In the genomic region with DNA sequence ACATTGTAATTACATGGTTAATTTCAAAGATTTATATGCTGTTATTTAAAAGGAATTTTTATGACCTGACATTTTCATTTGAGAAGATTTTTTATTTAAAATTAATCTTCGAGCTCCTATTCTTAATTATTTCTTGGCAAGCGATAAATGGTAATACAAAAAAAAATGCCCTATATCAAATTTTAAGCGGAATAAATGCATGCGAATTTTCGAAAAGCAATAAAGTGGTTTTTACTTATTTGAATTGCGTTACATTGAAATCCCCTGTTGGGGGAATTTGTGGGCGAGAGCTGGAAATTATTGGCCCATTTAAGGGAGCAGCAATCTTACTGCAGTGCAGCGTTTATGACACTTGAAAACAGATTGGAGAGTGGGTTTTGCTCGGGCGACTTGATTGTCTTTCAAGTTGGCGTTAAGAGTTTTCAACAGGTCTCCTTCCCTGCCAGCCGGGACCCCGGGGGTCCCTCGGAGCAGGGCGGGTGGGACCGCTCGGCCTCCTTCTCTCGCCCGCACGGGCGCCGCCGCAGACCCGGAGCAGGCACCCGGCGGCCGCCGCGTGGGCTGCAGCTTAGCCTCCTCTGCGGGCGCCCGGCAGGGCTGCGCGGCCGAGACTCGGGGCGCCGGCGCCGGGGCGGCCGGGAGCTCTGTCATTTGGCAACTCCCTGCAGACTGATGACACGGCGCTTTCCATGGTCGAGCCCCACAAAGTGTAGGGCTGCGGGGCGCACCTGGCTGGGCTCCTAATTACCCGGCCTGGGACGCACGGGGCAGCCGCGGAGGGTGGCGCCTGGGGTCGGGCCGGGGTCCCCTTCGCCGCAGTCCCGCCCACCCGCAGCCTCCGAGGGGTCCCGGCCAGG, we compare ENCODE assay signal across 8 cellular contexts.
DNase-seq lines count a peak whose midpoint lies in the region; ATAC-seq and TF ChIP-seq lines count a peak whose summit lies in the region.

No MANE protein-coding gene starts in this region.

- CTCF ChIA-PET in WTC11 (lab: Charles Lee) = interaction anchor here (0.6 to 3.4 kb wide), 19 partner anchors 8 to 437 kb away, joined by 3 to 19 read pairs (median 5); no protein-coding TSS in a partner anchor

- DNase-seq in D341Med (ENCODE audit: low spot score) (peak; percentile 86), GM23338 (ENCODE audit: low spot score) (peak; percentile 74), WTC11 (ENCODE audit: low spot score) (peak; percentile 57), left ventricle myocardium inferior (no peak), sigmoid colon (no peak), NCI-H1694 treated with DMSO at 0.1 percent for 48 hours (lab: John Stamatoyannopoulos, UW) (no peak), NCI-H226 (no peak)
- DNase-seq in effector CD4-positive, alpha-beta T cell = no peak

- H3K4me1 Mint-ChIP-seq in GM23338 (peaks cover 47% of the 10 kb centered on the region), WTC11 (peaks cover 51% of the 10 kb centered on the region)

- H3K4me3 ChIP-seq in GM23338 = peak overlapping the region; percentile 69
- peak overlapping the region; percentile 57 for H3K4me3 ChIP-seq in left ventricle myocardium inferior
- peak overlapping the region in 3 of 4 donors; percentile 10 to 40 (median 39) for H3K4me3 ChIP-seq in sigmoid colon

- H3K27ac Mint-ChIP-seq in GM23338 (no peak overlapping the region), WTC11 (no peak overlapping the region)

- H3K27me3 Mint-ChIP-seq in GM23338 (ENCODE audit: insufficient read depth, low read depth, poor library complexity) = peaks cover 8% of the 10 kb centered on the region
- peaks cover 16% of the 10 kb centered on the region for H3K27me3 Mint-ChIP-seq in WTC11 (ENCODE audit: low read depth)

- H3K4me1 ChIP-seq in GM23338 (ENCODE audit: insufficient read depth) (peaks cover 59% of the 10 kb centered on the region), left ventricle myocardium inferior (peaks cover 14% of the 10 kb centered on the region), sigmoid colon (peaks cover 0 to 17% (median 16%) of the 10 kb centered on the region in 4 donors)

- no peaks in the 10 kb centered on the region for H3K36me3 ChIP-seq in GM23338 (ENCODE audit: insufficient read depth)
- no peaks in the 10 kb centered on the region for H3K36me3 ChIP-seq in left ventricle myocardium inferior
- H3K36me3 ChIP-seq in sigmoid colon = no peaks in the 10 kb centered on the region

- ATAC-seq in GM23338 (peak; percentile 75), WTC11 (peak; percentile 68)

- no peaks in the 10 kb centered on the region for H3K79me2 ChIP-seq in GM23338 (replicated peaks; ENCODE audit: insufficient read depth)

- H3F3A ChIP-seq in GM23338 (replicated peaks; ENCODE audit: low read depth) = peaks cover 6% of the 10 kb centered on the region; the same call in 1 of the 2 replicates

- POLR2A ChIA-PET in WTC11 (lab: Charles Lee) = interaction anchor here (0.6 to 2.2 kb wide), 8 partner anchors 36 to 308 kb away, joined by 3 to 6 read pairs (median 4); no protein-coding TSS in a partner anchor

- WGBS in sigmoid colon, 2 donors = 3% methylated on average over 61 of the region's 61 CpGs

- TF ChIP-seq POLR2A in sigmoid colon (IDR thresholded peaks at IDR 0.05) = no peak

- peak overlapping the region; percentile 85 for H3K4me2 ChIP-seq in GM23338

- H3K27ac ChIP-seq in GM23338 (ENCODE audit: low read depth) (no peak overlapping the region), left ventricle myocardium inferior (replicated peaks) (no peak overlapping the region), sigmoid colon (no peak overlapping the region)

- intact Hi-C loops in left ventricle myocardium inferior (cut with micrococcal nuclease) = no loop called here
- intact Hi-C loops in sigmoid colon (cut with DNase I) = no loop called here

- H3K4me3 Mint-ChIP-seq in GM23338 (peak overlapping the region; percentile 84), WTC11 (peak overlapping the region; percentile 87)

- peak overlapping the region; percentile 94 for H2AFZ ChIP-seq in GM23338

- H4K20me1 ChIP-seq in GM23338 (replicated peaks; ENCODE audit: insufficient read depth) = no peaks in the 10 kb centered on the region

- H3K27me3 ChIP-seq in GM23338 (ENCODE audit: insufficient read depth) = peaks cover 23% of the 10 kb centered on the region
- H3K27me3 ChIP-seq in left ventricle myocardium inferior (ENCODE audit: low read depth) = peaks cover 98% of the 10 kb centered on the region
- peaks cover 13 to 76% (median 36%) of the 10 kb centered on the region in 3 donors for H3K27me3 ChIP-seq in sigmoid colon

- TF ChIP-seq EP300 in sigmoid colon (IDR thresholded peaks at IDR 0.05) = no peak

- H3K36me3 Mint-ChIP-seq in GM23338 (ENCODE audit: low read depth) (no peaks in the 10 kb centered on the region), WTC11 (no peaks in the 10 kb centered on the region)

- TF ChIP-seq CTCF in GM23338 (conservative IDR thresholded peaks at IDR 0.05; ENCODE audit: low read depth in 2 of 2) = no peak
- TF ChIP-seq CTCF in WTC11 (IDR thresholded peaks at IDR 0.05) = no peak
- no peak for TF ChIP-seq CTCF in left ventricle myocardium inferior (IDR thresholded peaks at IDR 0.05; ENCODE audit: borderline replicate concordance)
- no peak for TF ChIP-seq CTCF in sigmoid colon (IDR thresholded peaks at IDR 0.05)

- H3K9me3 Mint-ChIP-seq in GM23338 (no peaks in the 10 kb centered on the region), WTC11 (peaks cover 5% of the 10 kb centered on the region; the same call in 1 of the 2 replicates)

- no peaks in the 10 kb centered on the region for H3K9me3 ChIP-seq in left ventricle myocardium inferior (replicated peaks)
- H3K9me3 ChIP-seq in sigmoid colon = no peaks in the 10 kb centered on the region

- no peaks in the 10 kb centered on the region for H3K9me2 ChIP-seq in GM23338 (ENCODE audit: insufficient read depth)

TF ChIP-seq in GM23338, 12 proteins besides CTCF, POLR2A, EP300 and RAD21 (continues in another document):
- no peak for TF ChIP-seq ZNF331 (CRISPR knock-in tag; IDR thresholded peaks at IDR 0.05; ENCODE audit: low read depth)

TF ChIP-seq in WTC11, 78 proteins besides CTCF, POLR2A, EP300 and RAD21 (continues in another document):
- no peak for TF ChIP-seq ZNF263 (CRISPR knock-in tag; IDR thresholded peaks at IDR 0.05; ENCODE audit: low read depth)
- TF ChIP-seq MYBL2 (CRISPR knock-in tag; IDR thresholded peaks at IDR 0.05) = no peak
- 0 out of 2 replicates have a peak, but pooled peaks have one; percentile 62 for TF ChIP-seq PRRX2 (CRISPR knock-in tag; IDR thresholded peaks at IDR 0.05)
- no peak for TF ChIP-seq GRHL2 (CRISPR knock-in tag; IDR thresholded peaks at IDR 0.05; ENCODE audit: insufficient replicate concordance, severe bottlenecking)
- peak; percentile 17; the same call in 1 of the 2 replicates for TF ChIP-seq FOXK1 (CRISPR knock-in tag; IDR thresholded peaks at IDR 0.05)
- TF ChIP-seq, protein P1, sequence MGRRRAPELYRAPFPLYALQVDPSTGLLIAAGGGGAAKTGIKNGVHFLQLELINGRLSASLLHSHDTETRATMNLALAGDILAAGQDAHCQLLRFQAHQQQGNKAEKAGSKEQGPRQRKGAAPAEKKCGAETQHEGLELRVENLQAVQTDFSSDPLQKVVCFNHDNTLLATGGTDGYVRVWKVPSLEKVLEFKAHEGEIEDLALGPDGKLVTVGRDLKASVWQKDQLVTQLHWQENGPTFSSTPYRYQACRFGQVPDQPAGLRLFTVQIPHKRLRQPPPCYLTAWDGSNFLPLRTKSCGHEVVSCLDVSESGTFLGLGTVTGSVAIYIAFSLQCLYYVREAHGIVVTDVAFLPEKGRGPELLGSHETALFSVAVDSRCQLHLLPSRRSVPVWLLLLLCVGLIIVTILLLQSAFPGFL (CRISPR knock-in tag; IDR thresholded peaks at IDR 0.05; ENCODE audit: borderline replicate concordance) = no peak
- TF ChIP-seq RORB (CRISPR knock-in tag; IDR thresholded peaks at IDR 0.05) = no peak
- no peak for TF ChIP-seq ZNF232 (CRISPR knock-in tag; IDR thresholded peaks at IDR 0.05)
- TF ChIP-seq OVOL2 (CRISPR knock-in tag; IDR thresholded peaks at IDR 0.05; ENCODE audit: borderline replicate concordance) = no peak
- no peak for TF ChIP-seq ELF4 (CRISPR knock-in tag; IDR thresholded peaks at IDR 0.05; ENCODE audit: low read depth)
- no peak for TF ChIP-seq SMAD4 (CRISPR knock-in tag; IDR thresholded peaks at IDR 0.05)
- TF ChIP-seq, protein P2, sequence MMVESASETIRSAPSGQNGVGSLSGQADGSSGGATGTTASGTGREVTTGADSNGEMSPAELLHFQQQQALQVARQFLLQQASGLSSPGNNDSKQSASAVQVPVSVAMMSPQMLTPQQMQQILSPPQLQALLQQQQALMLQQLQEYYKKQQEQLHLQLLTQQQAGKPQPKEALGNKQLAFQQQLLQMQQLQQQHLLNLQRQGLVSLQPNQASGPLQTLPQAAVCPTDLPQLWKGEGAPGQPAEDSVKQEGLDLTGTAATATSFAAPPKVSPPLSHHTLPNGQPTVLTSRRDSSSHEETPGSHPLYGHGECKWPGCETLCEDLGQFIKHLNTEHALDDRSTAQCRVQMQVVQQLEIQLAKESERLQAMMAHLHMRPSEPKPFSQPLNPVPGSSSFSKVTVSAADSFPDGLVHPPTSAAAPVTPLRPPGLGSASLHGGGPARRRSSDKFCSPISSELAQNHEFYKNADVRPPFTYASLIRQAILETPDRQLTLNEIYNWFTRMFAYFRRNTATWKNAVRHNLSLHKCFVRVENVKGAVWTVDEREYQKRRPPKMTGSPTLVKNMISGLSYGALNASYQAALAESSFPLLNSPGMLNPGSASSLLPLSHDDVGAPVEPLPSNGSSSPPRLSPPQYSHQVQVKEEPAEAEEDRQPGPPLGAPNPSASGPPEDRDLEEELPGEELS (CRISPR knock-in tag; IDR thresholded peaks at IDR 0.05) = no peak
- 0 out of 2 replicates have a peak, but pooled peaks have one; percentile 40 for TF ChIP-seq JUN (CRISPR knock-in tag; IDR thresholded peaks at IDR 0.05)

Comparison
In these comparisons a context has a peak if more than half of its experiments do, and no peak if none do; other contexts are left out.
1. DNase-seq: peak in D341Med (single experiment), GM23338 (single experiment) and WTC11 (single experiment); none in left ventricle myocardium inferior (single experiment), sigmoid colon (single experiment), NCI-H1694 treated with DMSO at 0.1 percent for 48 hours (single experiment), effector CD4-positive, alpha-beta T cell (single experiment) and NCI-H226 (single experiment).
2. Peak in every context shown above with its lines, with median percentiles within 50 percentile points of each other: H3K4me3 ChIP-seq.